2 cellular contexts compared by ENCODE assay signal in genomic region chr3:151962891-151963290, GRCh38.
TF ChIP-seq lines count a peak whose summit lies in the region.

No MANE protein-coding gene starts in this region.

TF ChIP-seq in SK-N-SH treated with all-trans-retinoic acid at 6 μM for 48 hours, 23 proteins besides CTCF, POLR2A, EP300 and RAD21 (continued from another document):
- TF ChIP-seq, protein P1, sequence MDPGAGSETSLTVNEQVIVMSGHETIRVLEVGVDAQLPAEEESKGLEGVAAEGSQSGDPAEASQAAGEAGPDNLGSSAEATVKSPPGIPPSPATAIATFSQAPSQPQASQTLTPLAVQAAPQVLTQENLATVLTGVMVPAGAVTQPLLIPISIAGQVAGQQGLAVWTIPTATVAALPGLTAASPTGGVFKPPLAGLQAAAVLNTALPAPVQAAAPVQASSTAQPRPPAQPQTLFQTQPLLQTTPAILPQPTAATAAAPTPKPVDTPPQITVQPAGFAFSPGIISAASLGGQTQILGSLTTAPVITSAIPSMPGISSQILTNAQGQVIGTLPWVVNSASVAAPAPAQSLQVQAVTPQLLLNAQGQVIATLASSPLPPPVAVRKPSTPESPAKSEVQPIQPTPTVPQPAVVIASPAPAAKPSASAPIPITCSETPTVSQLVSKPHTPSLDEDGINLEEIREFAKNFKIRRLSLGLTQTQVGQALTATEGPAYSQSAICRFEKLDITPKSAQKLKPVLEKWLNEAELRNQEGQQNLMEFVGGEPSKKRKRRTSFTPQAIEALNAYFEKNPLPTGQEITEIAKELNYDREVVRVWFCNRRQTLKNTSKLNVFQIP (CRISPR knock-in tag; IDR thresholded peaks at IDR 0.05; ENCODE audit: borderline replicate concordance, low read depth): no peak
- TF ChIP-seq CSDC2 (CRISPR knock-in tag; IDR thresholded peaks at IDR 0.05) (no peak), OSR1 (CRISPR knock-in tag; IDR thresholded peaks at IDR 0.05) (no peak), ZNF8 (CRISPR knock-in tag; IDR thresholded peaks at IDR 0.05) (no peak), ZFP30 (CRISPR knock-in tag; IDR thresholded peaks at IDR 0.05) (no peak), TSHZ2 (CRISPR knock-in tag; IDR thresholded peaks at IDR 0.05) (no peak), ISL1 (CRISPR knock-in tag; IDR thresholded peaks at IDR 0.05) (no peak)
- TF ChIP-seq, protein P2, sequence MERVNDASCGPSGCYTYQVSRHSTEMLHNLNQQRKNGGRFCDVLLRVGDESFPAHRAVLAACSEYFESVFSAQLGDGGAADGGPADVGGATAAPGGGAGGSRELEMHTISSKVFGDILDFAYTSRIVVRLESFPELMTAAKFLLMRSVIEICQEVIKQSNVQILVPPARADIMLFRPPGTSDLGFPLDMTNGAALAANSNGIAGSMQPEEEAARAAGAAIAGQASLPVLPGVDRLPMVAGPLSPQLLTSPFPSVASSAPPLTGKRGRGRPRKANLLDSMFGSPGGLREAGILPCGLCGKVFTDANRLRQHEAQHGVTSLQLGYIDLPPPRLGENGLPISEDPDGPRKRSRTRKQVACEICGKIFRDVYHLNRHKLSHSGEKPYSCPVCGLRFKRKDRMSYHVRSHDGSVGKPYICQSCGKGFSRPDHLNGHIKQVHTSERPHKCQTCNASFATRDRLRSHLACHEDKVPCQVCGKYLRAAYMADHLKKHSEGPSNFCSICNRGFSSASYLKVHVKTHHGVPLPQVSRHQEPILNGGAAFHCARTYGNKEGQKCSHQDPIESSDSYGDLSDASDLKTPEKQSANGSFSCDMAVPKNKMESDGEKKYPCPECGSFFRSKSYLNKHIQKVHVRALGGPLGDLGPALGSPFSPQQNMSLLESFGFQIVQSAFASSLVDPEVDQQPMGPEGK (CRISPR knock-in tag; IDR thresholded peaks at IDR 0.05; ENCODE audit: borderline replicate concordance): no peak

TF ChIP-seq in SK-N-SH, 30 proteins besides CTCF, POLR2A, EP300 and RAD21 (continued from another document):
- TF ChIP-seq, protein P3, sequence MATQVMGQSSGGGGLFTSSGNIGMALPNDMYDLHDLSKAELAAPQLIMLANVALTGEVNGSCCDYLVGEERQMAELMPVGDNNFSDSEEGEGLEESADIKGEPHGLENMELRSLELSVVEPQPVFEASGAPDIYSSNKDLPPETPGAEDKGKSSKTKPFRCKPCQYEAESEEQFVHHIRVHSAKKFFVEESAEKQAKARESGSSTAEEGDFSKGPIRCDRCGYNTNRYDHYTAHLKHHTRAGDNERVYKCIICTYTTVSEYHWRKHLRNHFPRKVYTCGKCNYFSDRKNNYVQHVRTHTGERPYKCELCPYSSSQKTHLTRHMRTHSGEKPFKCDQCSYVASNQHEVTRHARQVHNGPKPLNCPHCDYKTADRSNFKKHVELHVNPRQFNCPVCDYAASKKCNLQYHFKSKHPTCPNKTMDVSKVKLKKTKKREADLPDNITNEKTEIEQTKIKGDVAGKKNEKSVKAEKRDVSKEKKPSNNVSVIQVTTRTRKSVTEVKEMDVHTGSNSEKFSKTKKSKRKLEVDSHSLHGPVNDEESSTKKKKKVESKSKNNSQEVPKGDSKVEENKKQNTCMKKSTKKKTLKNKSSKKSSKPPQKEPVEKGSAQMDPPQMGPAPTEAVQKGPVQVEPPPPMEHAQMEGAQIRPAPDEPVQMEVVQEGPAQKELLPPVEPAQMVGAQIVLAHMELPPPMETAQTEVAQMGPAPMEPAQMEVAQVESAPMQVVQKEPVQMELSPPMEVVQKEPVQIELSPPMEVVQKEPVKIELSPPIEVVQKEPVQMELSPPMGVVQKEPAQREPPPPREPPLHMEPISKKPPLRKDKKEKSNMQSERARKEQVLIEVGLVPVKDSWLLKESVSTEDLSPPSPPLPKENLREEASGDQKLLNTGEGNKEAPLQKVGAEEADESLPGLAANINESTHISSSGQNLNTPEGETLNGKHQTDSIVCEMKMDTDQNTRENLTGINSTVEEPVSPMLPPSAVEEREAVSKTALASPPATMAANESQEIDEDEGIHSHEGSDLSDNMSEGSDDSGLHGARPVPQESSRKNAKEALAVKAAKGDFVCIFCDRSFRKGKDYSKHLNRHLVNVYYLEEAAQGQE (IDR thresholded peaks at IDR 0.05; ENCODE audit: low read depth, low read length): no peak
- no peak for TF ChIP-seq JUND (IDR thresholded peaks at IDR 0.05)
- no peak for TF ChIP-seq GABPA (IDR thresholded peaks at IDR 0.05; ENCODE audit: low read depth)
- TF ChIP-seq YY1 (IDR thresholded peaks at IDR 0.05; ENCODE audit: low read depth): no peak
- TF ChIP-seq CHD2 (IDR thresholded peaks at IDR 0.05; ENCODE audit: low read length, partially characterized antibody): no peak
- no peak for TF ChIP-seq FOXJ3 (CRISPR knock-in tag; IDR thresholded peaks at IDR 0.05)
- no peak for TF ChIP-seq NRF1 (IDR thresholded peaks at IDR 0.05; ENCODE audit: low read depth, low read length)
- no peak for TF ChIP-seq RXRA (IDR thresholded peaks at IDR 0.05; ENCODE audit: borderline replicate concordance, low read depth)
- no peak for TF ChIP-seq SMC3 (IDR thresholded peaks at IDR 0.05; ENCODE audit: low read depth, low read length)
- TF ChIP-seq, protein P4, sequence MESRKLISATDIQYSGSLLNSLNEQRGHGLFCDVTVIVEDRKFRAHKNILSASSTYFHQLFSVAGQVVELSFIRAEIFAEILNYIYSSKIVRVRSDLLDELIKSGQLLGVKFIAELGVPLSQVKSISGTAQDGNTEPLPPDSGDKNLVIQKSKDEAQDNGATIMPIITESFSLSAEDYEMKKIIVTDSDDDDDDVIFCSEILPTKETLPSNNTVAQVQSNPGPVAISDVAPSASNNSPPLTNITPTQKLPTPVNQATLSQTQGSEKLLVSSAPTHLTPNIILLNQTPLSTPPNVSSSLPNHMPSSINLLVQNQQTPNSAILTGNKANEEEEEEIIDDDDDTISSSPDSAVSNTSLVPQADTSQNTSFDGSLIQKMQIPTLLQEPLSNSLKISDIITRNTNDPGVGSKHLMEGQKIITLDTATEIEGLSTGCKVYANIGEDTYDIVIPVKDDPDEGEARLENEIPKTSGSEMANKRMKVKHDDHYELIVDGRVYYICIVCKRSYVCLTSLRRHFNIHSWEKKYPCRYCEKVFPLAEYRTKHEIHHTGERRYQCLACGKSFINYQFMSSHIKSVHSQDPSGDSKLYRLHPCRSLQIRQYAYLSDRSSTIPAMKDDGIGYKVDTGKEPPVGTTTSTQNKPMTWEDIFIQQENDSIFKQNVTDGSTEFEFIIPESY (IDR thresholded peaks at IDR 0.05; ENCODE audit: borderline replicate concordance, low read depth): no peak
